ENCODE assay signal across 17 cellular contexts in the genomic region with DNA sequence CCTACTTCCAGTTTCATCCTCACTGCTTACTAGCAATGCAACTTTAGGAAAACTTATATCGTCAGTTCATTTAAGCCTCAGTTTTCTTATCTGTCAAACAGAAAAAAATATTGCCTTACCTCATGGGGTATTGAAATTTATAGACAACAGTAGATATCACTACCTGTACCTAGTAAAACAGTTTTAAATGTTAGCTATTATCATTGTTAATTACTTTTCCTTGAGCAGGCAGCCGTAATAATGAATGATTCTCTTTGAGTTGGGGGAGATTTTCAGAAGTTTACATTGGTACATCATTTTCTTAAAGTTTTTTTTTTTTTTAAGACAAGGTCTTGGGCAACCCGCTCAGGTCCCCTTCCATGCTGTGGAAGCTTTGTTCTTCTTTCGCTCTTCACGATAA.
DNase-seq lines count a peak whose midpoint lies in the region; ATAC-seq and TF ChIP-seq lines count a peak whose summit lies in the region.
"Had no signal": no experiment of that assay in that cellular context is flagged by ENCODE, and none has a peak within 500 bp of the region (broad histone marks: within the 10 kb centered on the region; RNA-seq: fewer than 3 reads in every experiment).

No MANE protein-coding gene starts in this region.

- H3K18ac ChIP-seq in mesenchymal stem cell (ENCODE audit: low read depth in 1 of 2, low read length in 2 of 2) = no peak overlapping the region

- H3K9me3 ChIP-seq in mesenchymal stem cell (ENCODE audit: control insufficient read depth, low read length) = no peaks in the 10 kb centered on the region
- H3K9me3 ChIP-seq in transverse colon = no peaks in the 10 kb centered on the region
- H3K9me3 ChIP-seq: BE2C, BLaER1, Caco-2 had no signal

- no peaks in the 10 kb centered on the region for H3K79me1 ChIP-seq in mesenchymal stem cell (replicated peaks; ENCODE audit: low read length, poor library complexity, severe bottlenecking)

- peak overlapping the region; percentile 19 for H2BK120ac ChIP-seq in mesenchymal stem cell (ENCODE audit: low read depth, low read length)

- no peak overlapping the region for H3K9ac ChIP-seq in mesenchymal stem cell (ENCODE audit: low read length)
- H3K9ac ChIP-seq: BLaER1 had no signal

- peak overlapping the region; percentile 67; the same call in 1 of the 2 replicates for H3K27ac ChIP-seq in C4-2B
- peak overlapping the region; percentile 98 for H3K27ac ChIP-seq in VCaP
- H3K27ac ChIP-seq in mesenchymal stem cell (ENCODE audit: low read length, poor library complexity, severe bottlenecking) = no peak overlapping the region
- no peak overlapping the region for H3K27ac ChIP-seq in transverse colon
- H3K27ac ChIP-seq: BLaER1 had no signal

- TF ChIP-seq EP300 in transverse colon (IDR thresholded peaks at IDR 0.05; ENCODE audit: low read depth) = no peak

- no peak overlapping the region for H2AK5ac ChIP-seq in mesenchymal stem cell (ENCODE audit: low read length, severe bottlenecking)

- no peak overlapping the region for H3K14ac ChIP-seq in mesenchymal stem cell (ENCODE audit: low read length in 2 of 2)

- no peak for DNase-seq in mesenchymal stem cell
- DNase-seq in NCI-H2107 treated with DMSO at 0.1 percent for 48 hours (lab: John Stamatoyannopoulos, UW; ENCODE audit: unreplicated experiment) = no peak
- no peak for DNase-seq in glomerular visceral epithelial cell (ENCODE audit: extremely low spot score)
- no peak for DNase-seq in transverse colon
- DNase-seq: ACHN; BE2C; C1 segment of cervical spinal cord; Caco-2; Calu3; CD4-positive, alpha-beta T cell; CD8-positive, alpha-beta T cell; DMS79 treated with DMSO at 0.1 percent for 48 hours; GF-D8 had no signal

- H2BK5ac ChIP-seq in mesenchymal stem cell (ENCODE audit: low read depth, low read length, poor library complexity, severe bottlenecking) = no peak overlapping the region

- H3K4ac ChIP-seq in mesenchymal stem cell (ENCODE audit: low read depth in 1 of 2, low read length in 2 of 2) = no peak overlapping the region

- no peaks in the 10 kb centered on the region for H3K36me3 ChIP-seq in mesenchymal stem cell (ENCODE audit: control insufficient read depth in 1 of 2, insufficient read depth in 2 of 2, low read depth in 1 of 2, low read length in 2 of 2)
- no peaks in the 10 kb centered on the region for H3K36me3 ChIP-seq in transverse colon
- H3K36me3 ChIP-seq: BE2C, BLaER1 had no signal

- H2BK12ac ChIP-seq in mesenchymal stem cell (ENCODE audit: low read length in 2 of 2) = no peak overlapping the region

- TF ChIP-seq CTCF in C4-2B (conservative IDR thresholded peaks at IDR 0.05) (no peak), VCaP (conservative IDR thresholded peaks at IDR 0.05) (no peak), transverse colon (IDR thresholded peaks at IDR 0.05) (no peak)

- no peak overlapping the region for H2AFZ ChIP-seq in mesenchymal stem cell (ENCODE audit: low read depth, low read length)

- ATAC-seq in HG03108 (IDR thresholded peaks at IDR 0.05; ENCODE audit: unreplicated experiment) = no peak
- ATAC-seq: CD8-positive, alpha-beta T cell had no signal

- in situ Hi-C loops in transverse colon (cut with MboI; ENCODE audit: low pct_ligation_motif_present in 1 of 4, low pct_unique_long_range_greater_than_20kb in 1 of 4, low sequenced_read_pairs in 3 of 4) = no loop called here

- H3K4me1 ChIP-seq in mesenchymal stem cell (ENCODE audit: control insufficient read depth, insufficient read depth, low read depth, low read length) (no peaks in the 10 kb centered on the region), transverse colon (no peaks in the 10 kb centered on the region)
- H3K4me1 ChIP-seq: BLaER1, Caco-2 had no signal

- WGBS in mesenchymal stem cell = 97% methylated on average over 3 of the region's 5 CpGs
- WGBS in transverse colon (ENCODE audit: low coverage in 1 of 2), 2 donors = 94 to 100% methylated on average over 2 to 5 of the region's 5 CpGs

- no peak overlapping the region for H4K91ac ChIP-seq in mesenchymal stem cell (ENCODE audit: low read length)

- H3K27me3 ChIP-seq in mesenchymal stem cell (ENCODE audit: control insufficient read depth in 1 of 2, insufficient read depth in 1 of 2, low read length in 2 of 2) = no peaks in the 10 kb centered on the region
- no peaks in the 10 kb centered on the region for H3K27me3 ChIP-seq in transverse colon
- H3K27me3 ChIP-seq: BE2C, BLaER1 had no signal

- H3K4me3 ChIP-seq in mesenchymal stem cell (ENCODE audit: insufficient read depth in 1 of 2, low read depth in 1 of 2, low read length in 2 of 2) (no peak overlapping the region), transverse colon (no peak overlapping the region)
- H3K4me3 ChIP-seq: BLaER1 had no signal

- no peak for TF ChIP-seq POLR2A in transverse colon (IDR thresholded peaks at IDR 0.05)

- H3K23ac ChIP-seq in mesenchymal stem cell (ENCODE audit: low read length in 2 of 2) = no peak overlapping the region

- H2BK15ac ChIP-seq in mesenchymal stem cell (ENCODE audit: low read depth, poor library complexity, severe bottlenecking) = no peak overlapping the region

- H3K4me2 ChIP-seq in mesenchymal stem cell (ENCODE audit: low read length, poor library complexity, severe bottlenecking) = no peak overlapping the region
- H3K4me2 ChIP-seq: BLaER1 had no signal

- H4K8ac ChIP-seq in mesenchymal stem cell (ENCODE audit: low read length) = no peak overlapping the region

- intact Hi-C loops in transverse colon (cut with DNase I; ENCODE audit: low total_unique reads) = no loop called here

Comparison
In these comparisons a context has a peak if more than half of its experiments do, and no peak if none do; other contexts are left out.
1. H3K27ac ChIP-seq: peak in C4-2B (single experiment) and VCaP (single experiment); none in mesenchymal stem cell (single experiment) and transverse colon (0 of 4).